22 cellular contexts compared by ENCODE assay signal in the genomic region with DNA sequence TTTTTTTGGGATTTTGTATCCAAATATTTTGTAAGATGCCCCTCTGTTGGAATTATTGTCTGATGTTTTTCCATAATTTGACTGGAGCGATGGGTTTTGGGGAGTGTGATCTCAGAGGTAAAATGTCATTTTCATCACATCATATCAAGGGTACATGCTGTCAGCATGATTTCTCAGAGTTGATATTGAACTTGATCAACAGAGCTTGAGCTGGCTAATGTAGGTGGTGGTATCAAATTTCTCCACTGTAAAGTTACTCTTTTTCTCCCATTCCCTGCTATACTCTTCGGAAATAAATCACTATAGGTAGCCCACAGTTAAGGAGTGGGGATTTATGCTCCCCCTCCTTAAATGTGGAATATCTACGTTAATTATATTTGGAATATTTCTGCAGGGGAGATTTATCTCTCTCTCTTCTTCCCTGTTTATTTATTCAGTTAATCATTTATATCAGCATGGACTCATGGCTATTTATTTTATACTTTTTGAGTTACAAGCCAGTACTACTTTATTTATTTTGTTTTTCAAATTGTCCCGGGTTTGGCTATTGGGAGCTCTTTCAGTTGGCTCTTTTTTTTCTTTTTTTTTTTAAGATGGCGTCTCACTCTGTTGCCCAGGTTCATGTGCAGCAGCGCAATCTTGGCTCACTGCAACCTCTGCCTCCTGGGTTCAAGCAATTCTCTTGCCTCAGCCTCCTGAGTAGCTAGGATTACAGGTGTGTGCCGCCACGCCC.
"Had no signal": no experiment of that assay in that cellular context is flagged by ENCODE, and none has a peak within 500 bp of the region (broad histone marks: within the 10 kb centered on the region; RNA-seq: fewer than 3 reads in every experiment).

No MANE protein-coding gene starts in this region.

- DNase-seq: activated CD4-positive, alpha-beta T cell treated with anti-CD3 and anti-CD28 coated beads for 36 hours; activated CD8-positive, alpha-beta memory T cell treated with anti-CD3 and anti-CD28 coated beads, Interleukin-2, amount 50 U/mL, for 48 hours; activated CD8-positive, alpha-beta T cell treated with anti-CD3 and anti-CD28 coated beads for 36 hours; activated T-cell treated with anti-CD3 and anti-CD28 coated beads, Interleukin-2, amount 50 U/mL, for 1 hour; caudate nucleus; Karpas-422; NCI-H1105 treated with DMSO at 0.1 percent for 48 hours; NCI-H1930; NCI-H2171 treated with DMSO at 0.1 percent for 48 hours; NCI-H510A treated with DMSO at 0.1 percent for 48 hours; NCI-H69; NK-92 treated with Interleukin-12 subunit alpha and Interleukin-12 subunit beta, amount 100 ng/mL, for 24 hours; OCI-M1; RPMI8226; T-helper 1 cell; WERI-Rb-1 had no signal

- FAIRE-seq: K562 had no signal

- H3K27ac ChIP-seq: breast epithelium, SK-N-MC, WERI-Rb-1 had no signal

- H3K27ac Mint-ChIP-seq: activated CD4-positive, alpha-beta T cell treated with anti-CD3 and anti-CD28 coated beads for 36 hours; activated CD8-positive, alpha-beta T cell treated with anti-CD3 and anti-CD28 coated beads for 36 hours; activated naive CD4-positive, alpha-beta T cell treated with anti-CD3 and anti-CD28 coated beads, Interleukin-2, amount 50 U/mL, for 72 hours had no signal

- H3K36me3 ChIP-seq: breast epithelium, WERI-Rb-1 had no signal

- H3K4me1 ChIP-seq: breast epithelium had no signal

- H3K4me3 Mint-ChIP-seq: activated CD4-positive, alpha-beta T cell treated with anti-CD3 and anti-CD28 coated beads for 36 hours; activated CD8-positive, alpha-beta T cell treated with anti-CD3 and anti-CD28 coated beads for 36 hours had no signal

- H3K4me3 ChIP-seq: breast epithelium, K562, SK-N-MC had no signal

- H3K27me3 ChIP-seq: breast epithelium had no signal

- H3K9me3 Mint-ChIP-seq: activated CD8-positive, alpha-beta T cell treated with anti-CD3 and anti-CD28 coated beads for 36 hours had no signal

- ATAC-seq: activated CD4-positive, alpha-beta T cell treated with anti-CD3 and anti-CD28 coated beads for 36 hours; activated CD8-positive, alpha-beta T cell treated with anti-CD3 and anti-CD28 coated beads for 36 hours; activated naive CD4-positive, alpha-beta T cell treated with anti-CD3 and anti-CD28 coated beads, Interleukin-2, amount 50 U/mL, for 72 hours; K562; Panc1; Right ventricle myocardium inferior had no signal

- H3K27me3 Mint-ChIP-seq: activated CD4-positive, alpha-beta T cell treated with anti-CD3 and anti-CD28 coated beads for 36 hours; activated CD8-positive, alpha-beta T cell treated with anti-CD3 and anti-CD28 coated beads for 36 hours had no signal

- H3K9me3 ChIP-seq: breast epithelium had no signal
